Comparison of ENCODE assay signal across 3 cellular contexts in the genomic region with DNA sequence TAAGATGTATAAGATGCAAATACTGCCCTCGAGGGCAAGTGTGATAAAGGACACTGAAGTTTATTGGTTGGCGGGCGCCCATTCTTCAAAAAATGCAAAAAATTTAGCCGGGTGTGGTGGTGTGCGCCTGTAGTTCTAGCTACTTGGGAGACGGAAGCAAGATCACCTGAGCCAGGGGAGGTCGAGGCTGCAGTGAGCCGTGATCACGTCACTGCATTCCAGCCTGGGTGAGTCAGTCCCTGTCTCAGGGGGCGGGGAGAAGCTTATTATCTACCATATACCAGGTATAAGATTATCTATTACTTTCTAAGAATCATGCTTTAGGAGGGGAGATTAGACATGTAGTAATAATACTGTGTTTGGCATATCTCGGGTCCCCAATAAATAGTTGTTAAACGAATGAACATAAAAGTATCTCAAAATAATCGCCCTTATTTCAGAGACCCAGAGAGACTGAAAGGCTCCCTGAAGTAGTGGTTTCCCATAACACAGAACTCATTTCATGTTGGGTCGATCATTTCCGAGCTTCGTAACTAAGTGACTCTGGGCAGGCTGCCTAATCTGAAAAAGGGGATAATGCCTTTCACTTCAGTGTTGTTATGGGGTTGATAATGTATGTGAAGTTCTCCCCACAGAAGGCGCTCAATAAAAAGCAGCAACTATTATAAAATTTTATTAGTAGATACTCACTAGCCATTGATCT.
TF ChIP-seq lines count a peak whose summit lies in the region.

No MANE protein-coding gene starts in this region.

TF ChIP-seq in HEK293, 187 proteins besides CTCF, POLR2A, EP300 and RAD21 (continues in another document):
- TF ChIP-seq ZEB2 (tag by site-specific recombination; IDR thresholded peaks at IDR 0.05) (peak; percentile 71), ZNF146 (tag by site-specific recombination; IDR thresholded peaks at IDR 0.05) (no peak), ZNF24 (tag by site-specific recombination; IDR thresholded peaks at IDR 0.05) (no peak), GLIS1 (tag by site-specific recombination; IDR thresholded peaks at IDR 0.05) (peak; percentile 90), ZNF585B (tag by site-specific recombination; IDR thresholded peaks at IDR 0.05) (no peak), KLF10 (tag by site-specific recombination; IDR thresholded peaks at IDR 0.05) (0 out of 2 replicates have a peak, but pooled peaks have one; percentile 29), ZNF629 (tag by site-specific recombination; IDR thresholded peaks at IDR 0.05) (peak; percentile 63; the same call in 1 of the 2 replicates), ZNF366 (tag by site-specific recombination; conservative IDR thresholded peaks at IDR 0.05) (0 out of 2 replicates have a peak, but pooled peaks have one; percentile 14), SP2 (tag by site-specific recombination; IDR thresholded peaks at IDR 0.05) (0 out of 2 replicates have a peak, but pooled peaks have one; percentile 19), OSR2 (tag by site-specific recombination; IDR thresholded peaks at IDR 0.05) (0 out of 2 replicates have a peak, but pooled peaks have one; percentile 28), ZBTB17 (tag by site-specific recombination; IDR thresholded peaks at IDR 0.05) (peak; percentile 24; the same call in 1 of the 2 replicates), WT1 (tag by site-specific recombination; IDR thresholded peaks at IDR 0.05) (0 out of 2 replicates have a peak, but pooled peaks have one; percentile 30), SP7 (tag by site-specific recombination; IDR thresholded peaks at IDR 0.05) (0 out of 2 replicates have a peak, but pooled peaks have one; percentile 26), GLIS2 (tag by site-specific recombination; IDR thresholded peaks at IDR 0.05) (peak; percentile 38; the same call in 1 of the 2 replicates)
- TF ChIP-seq, protein P1, sequence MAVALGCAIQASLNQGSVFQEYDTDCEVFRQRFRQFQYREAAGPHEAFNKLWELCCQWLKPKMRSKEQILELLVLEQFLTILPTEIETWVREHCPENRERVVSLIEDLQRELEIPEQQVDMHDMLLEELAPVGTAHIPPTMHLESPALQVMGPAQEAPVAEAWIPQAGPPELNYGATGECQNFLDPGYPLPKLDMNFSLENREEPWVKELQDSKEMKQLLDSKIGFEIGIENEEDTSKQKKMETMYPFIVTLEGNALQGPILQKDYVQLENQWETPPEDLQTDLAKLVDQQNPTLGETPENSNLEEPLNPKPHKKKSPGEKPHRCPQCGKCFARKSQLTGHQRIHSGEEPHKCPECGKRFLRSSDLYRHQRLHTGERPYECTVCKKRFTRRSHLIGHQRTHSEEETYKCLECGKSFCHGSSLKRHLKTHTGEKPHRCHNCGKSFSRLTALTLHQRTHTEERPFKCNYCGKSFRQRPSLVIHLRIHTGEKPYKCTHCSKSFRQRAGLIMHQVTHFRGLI (tag by site-specific recombination; IDR thresholded peaks at IDR 0.05): no peak
- TF ChIP-seq, protein P2, sequence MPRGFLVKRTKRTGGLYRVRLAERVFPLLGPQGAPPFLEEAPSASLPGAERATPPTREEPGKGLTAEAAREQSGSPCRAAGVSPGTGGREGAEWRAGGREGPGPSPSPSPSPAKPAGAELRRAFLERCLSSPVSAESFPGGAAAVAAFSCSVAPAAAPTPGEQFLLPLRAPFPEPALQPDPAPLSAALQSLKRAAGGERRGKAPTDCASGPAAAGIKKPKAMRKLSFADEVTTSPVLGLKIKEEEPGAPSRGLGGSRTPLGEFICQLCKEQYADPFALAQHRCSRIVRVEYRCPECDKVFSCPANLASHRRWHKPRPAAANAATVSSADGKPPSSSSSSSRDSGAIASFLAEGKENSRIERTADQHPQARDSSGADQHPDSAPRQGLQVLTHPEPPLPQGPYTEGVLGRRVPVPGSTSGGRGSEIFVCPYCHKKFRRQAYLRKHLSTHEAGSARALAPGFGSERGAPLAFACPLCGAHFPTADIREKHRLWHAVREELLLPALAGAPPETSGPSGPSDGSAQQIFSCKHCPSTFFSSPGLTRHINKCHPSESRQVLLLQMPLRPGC (tag by site-specific recombination; IDR thresholded peaks at IDR 0.05): no peak
- TF ChIP-seq, protein P3, sequence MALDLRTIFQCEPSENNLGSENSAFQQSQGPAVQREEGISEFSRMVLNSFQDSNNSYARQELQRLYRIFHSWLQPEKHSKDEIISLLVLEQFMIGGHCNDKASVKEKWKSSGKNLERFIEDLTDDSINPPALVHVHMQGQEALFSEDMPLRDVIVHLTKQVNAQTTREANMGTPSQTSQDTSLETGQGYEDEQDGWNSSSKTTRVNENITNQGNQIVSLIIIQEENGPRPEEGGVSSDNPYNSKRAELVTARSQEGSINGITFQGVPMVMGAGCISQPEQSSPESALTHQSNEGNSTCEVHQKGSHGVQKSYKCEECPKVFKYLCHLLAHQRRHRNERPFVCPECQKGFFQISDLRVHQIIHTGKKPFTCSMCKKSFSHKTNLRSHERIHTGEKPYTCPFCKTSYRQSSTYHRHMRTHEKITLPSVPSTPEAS (tag by site-specific recombination; IDR thresholded peaks at IDR 0.05): no peak

TF ChIP-seq in H1, 55 proteins besides CTCF, POLR2A, EP300 and RAD21:
- no peak for TF ChIP-seq SAP30 (IDR thresholded peaks at IDR 0.05; ENCODE audit: insufficient read depth, insufficient replicate concordance, low read length)
- TF ChIP-seq YY1 (IDR thresholded peaks at IDR 0.05; ENCODE audit: low read depth, low read length): no peak
- peak; percentile 94 for TF ChIP-seq TEAD4 (IDR thresholded peaks at IDR 0.05; ENCODE audit: low read depth, low read length)
- TF ChIP-seq JUN (IDR thresholded peaks at IDR 0.05; ENCODE audit: low read depth, low read length): 0 out of 2 replicates have a peak, but pooled peaks have one; percentile 64
- no peak for TF ChIP-seq HDAC2 (IDR thresholded peaks at IDR 0.05; ENCODE audit: borderline replicate concordance in 1 of 2, low read depth in 2 of 2, low read length in 2 of 2)
- no peak for TF ChIP-seq CHD1 (IDR thresholded peaks at IDR 0.05; ENCODE audit: low read depth, low read length)
- TF ChIP-seq TCF12 (IDR thresholded peaks at IDR 0.05; ENCODE audit: low read depth, low read length): no peak
- peak; percentile 84 for TF ChIP-seq JUND (IDR thresholded peaks at IDR 0.05; ENCODE audit: low read length)
- peak; percentile 33; the same call in 1 of the 2 replicates for TF ChIP-seq POLR2AphosphoS5 (IDR thresholded peaks at IDR 0.05; ENCODE audit: low read depth, low read length)
- TF ChIP-seq SRF (IDR thresholded peaks at IDR 0.05; ENCODE audit: low read depth, low read length): no peak
- no peak for TF ChIP-seq RFX5 (IDR thresholded peaks at IDR 0.05; ENCODE audit: borderline replicate concordance, low read depth, low read length)
- peak; percentile 36; the same call in 1 of the 2 replicates for TF ChIP-seq CREB1 (IDR thresholded peaks at IDR 0.05)

TF ChIP-seq in neural cell, 6 proteins besides CTCF, POLR2A, EP300 and RAD21:
- TF ChIP-seq EZH2 (IDR thresholded peaks at IDR 0.05; ENCODE audit: borderline replicate concordance, insufficient read depth, low read length, poor library complexity, severe bottlenecking) (no peak), TAF1 (IDR thresholded peaks at IDR 0.05; ENCODE audit: low read depth) (no peak), SMC3 (conservative IDR thresholded peaks at IDR 0.05; ENCODE audit: poor library complexity) (no peak), POLR2AphosphoS5 (IDR thresholded peaks at IDR 0.05) (no peak), MXI1 (conservative IDR thresholded peaks at IDR 0.05; ENCODE audit: poor library complexity, severe bottlenecking) (no peak)
- TF ChIP-seq, protein P4, sequence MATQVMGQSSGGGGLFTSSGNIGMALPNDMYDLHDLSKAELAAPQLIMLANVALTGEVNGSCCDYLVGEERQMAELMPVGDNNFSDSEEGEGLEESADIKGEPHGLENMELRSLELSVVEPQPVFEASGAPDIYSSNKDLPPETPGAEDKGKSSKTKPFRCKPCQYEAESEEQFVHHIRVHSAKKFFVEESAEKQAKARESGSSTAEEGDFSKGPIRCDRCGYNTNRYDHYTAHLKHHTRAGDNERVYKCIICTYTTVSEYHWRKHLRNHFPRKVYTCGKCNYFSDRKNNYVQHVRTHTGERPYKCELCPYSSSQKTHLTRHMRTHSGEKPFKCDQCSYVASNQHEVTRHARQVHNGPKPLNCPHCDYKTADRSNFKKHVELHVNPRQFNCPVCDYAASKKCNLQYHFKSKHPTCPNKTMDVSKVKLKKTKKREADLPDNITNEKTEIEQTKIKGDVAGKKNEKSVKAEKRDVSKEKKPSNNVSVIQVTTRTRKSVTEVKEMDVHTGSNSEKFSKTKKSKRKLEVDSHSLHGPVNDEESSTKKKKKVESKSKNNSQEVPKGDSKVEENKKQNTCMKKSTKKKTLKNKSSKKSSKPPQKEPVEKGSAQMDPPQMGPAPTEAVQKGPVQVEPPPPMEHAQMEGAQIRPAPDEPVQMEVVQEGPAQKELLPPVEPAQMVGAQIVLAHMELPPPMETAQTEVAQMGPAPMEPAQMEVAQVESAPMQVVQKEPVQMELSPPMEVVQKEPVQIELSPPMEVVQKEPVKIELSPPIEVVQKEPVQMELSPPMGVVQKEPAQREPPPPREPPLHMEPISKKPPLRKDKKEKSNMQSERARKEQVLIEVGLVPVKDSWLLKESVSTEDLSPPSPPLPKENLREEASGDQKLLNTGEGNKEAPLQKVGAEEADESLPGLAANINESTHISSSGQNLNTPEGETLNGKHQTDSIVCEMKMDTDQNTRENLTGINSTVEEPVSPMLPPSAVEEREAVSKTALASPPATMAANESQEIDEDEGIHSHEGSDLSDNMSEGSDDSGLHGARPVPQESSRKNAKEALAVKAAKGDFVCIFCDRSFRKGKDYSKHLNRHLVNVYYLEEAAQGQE (IDR thresholded peaks at IDR 0.05; ENCODE audit: borderline replicate concordance): no peak
